Comparison of ENCODE assay signal across 1 cellular context in genomic region chr1:76501136-76501535, GRCh38.
TF ChIP-seq lines count a peak whose summit lies in the region.

No MANE protein-coding gene starts in this region.

TF ChIP-seq in H1, 55 proteins besides CTCF, POLR2A, EP300 and RAD21:
- TF ChIP-seq NRF1 (IDR thresholded peaks at IDR 0.05; ENCODE audit: low read depth, low read length) (no peak), ZNF274 (IDR thresholded peaks at IDR 0.05; ENCODE audit: borderline replicate concordance, extremely low read depth, low read length) (no peak), POLR2AphosphoS5 (IDR thresholded peaks at IDR 0.05; ENCODE audit: low read depth, low read length) (no peak), GTF2F1 (IDR thresholded peaks at IDR 0.05; ENCODE audit: borderline replicate concordance, low read depth, low read length) (no peak), CHD1 (IDR thresholded peaks at IDR 0.05; ENCODE audit: low read depth, low read length) (no peak), SIRT6 (IDR thresholded peaks at IDR 0.05; ENCODE audit: low read length) (no peak), EZH2 (IDR thresholded peaks at IDR 0.05; ENCODE audit: low read depth, low read length, severe bottlenecking) (no peak), SIN3A (conservative IDR thresholded peaks at IDR 0.05 in 1 of 2, IDR thresholded peaks at IDR 0.05 in 1 of 2; ENCODE audit: low read depth in 1 of 2, low read length in 2 of 2) (no peak), ASH2L (IDR thresholded peaks at IDR 0.05; ENCODE audit: low read length) (no peak), RFX5 (IDR thresholded peaks at IDR 0.05; ENCODE audit: borderline replicate concordance, low read depth, low read length) (no peak), SRF (IDR thresholded peaks at IDR 0.05; ENCODE audit: low read depth, low read length) (no peak), TEAD4 (IDR thresholded peaks at IDR 0.05; ENCODE audit: low read depth, low read length) (no peak), SP4 (IDR thresholded peaks at IDR 0.05; ENCODE audit: low read length) (no peak)
